ENCODE assay signal across 2 cellular contexts in genomic region chr2:219544567-219544966, GRCh38.
TF ChIP-seq lines count a peak whose summit lies in the region.

No MANE protein-coding gene starts in this region.

TF ChIP-seq in A549, 52 proteins besides CTCF, POLR2A, EP300 and RAD21 (continued from another document):
- TF ChIP-seq EHF (CRISPR knock-in tag; IDR thresholded peaks at IDR 0.05) (no peak), PBX3 (IDR thresholded peaks at IDR 0.05) (no peak), POLR2AphosphoS2 (conservative IDR thresholded peaks at IDR 0.05; ENCODE audit: low read length) (no peak), FOSB (CRISPR knock-in tag; IDR thresholded peaks at IDR 0.05) (no peak), CBX8 (IDR thresholded peaks at IDR 0.05) (no peak), FOSL2 (IDR thresholded peaks at IDR 0.05) (no peak), FOSL2 (CRISPR knock-in tag; IDR thresholded peaks at IDR 0.05) (no peak), MAZ (IDR thresholded peaks at IDR 0.05; ENCODE audit: borderline replicate concordance, low read depth, low read length) (no peak), KDM5A (IDR thresholded peaks at IDR 0.05) (no peak)

TF ChIP-seq in HEK293, 187 proteins besides CTCF, POLR2A, EP300 and RAD21 (continued from another document):
- no peak for TF ChIP-seq ZNF362 (tag by site-specific recombination; IDR thresholded peaks at IDR 0.05)
- TF ChIP-seq ZNF19 (tag by site-specific recombination; IDR thresholded peaks at IDR 0.05; ENCODE audit: low read depth): no peak
- no peak for TF ChIP-seq ZNF449 (tag by site-specific recombination; IDR thresholded peaks at IDR 0.05)
- no peak for TF ChIP-seq ZNF473 (tag by site-specific recombination; IDR thresholded peaks at IDR 0.05)
- TF ChIP-seq PBX3 (CRISPR knock-in tag; IDR thresholded peaks at IDR 0.05): no peak
- TF ChIP-seq ZNF274 (IDR thresholded peaks at IDR 0.05; ENCODE audit: low read length): no peak
- no peak for TF ChIP-seq ZNF274 (tag by site-specific recombination; IDR thresholded peaks at IDR 0.05; ENCODE audit: borderline replicate concordance)
- TF ChIP-seq HOXC10 (CRISPR knock-in tag; IDR thresholded peaks at IDR 0.05): no peak
- no peak for TF ChIP-seq ZNF639 (tag by site-specific recombination; IDR thresholded peaks at IDR 0.05)
- TF ChIP-seq ZNF266 (tag by site-specific recombination; IDR thresholded peaks at IDR 0.05; ENCODE audit: low read depth): no peak
- TF ChIP-seq ZNF157 (tag by site-specific recombination; IDR thresholded peaks at IDR 0.05): no peak
- TF ChIP-seq IKZF3 (tag by site-specific recombination; IDR thresholded peaks at IDR 0.05): no peak
- no peak for TF ChIP-seq ZNF132 (tag by site-specific recombination; IDR thresholded peaks at IDR 0.05; ENCODE audit: borderline replicate concordance)
- TF ChIP-seq ZNF416 (tag by site-specific recombination; IDR thresholded peaks at IDR 0.05): no peak
- no peak for TF ChIP-seq ZNF513 (tag by site-specific recombination; IDR thresholded peaks at IDR 0.05)
